ENCODE assay signal across 24 cellular contexts in the genomic region with DNA sequence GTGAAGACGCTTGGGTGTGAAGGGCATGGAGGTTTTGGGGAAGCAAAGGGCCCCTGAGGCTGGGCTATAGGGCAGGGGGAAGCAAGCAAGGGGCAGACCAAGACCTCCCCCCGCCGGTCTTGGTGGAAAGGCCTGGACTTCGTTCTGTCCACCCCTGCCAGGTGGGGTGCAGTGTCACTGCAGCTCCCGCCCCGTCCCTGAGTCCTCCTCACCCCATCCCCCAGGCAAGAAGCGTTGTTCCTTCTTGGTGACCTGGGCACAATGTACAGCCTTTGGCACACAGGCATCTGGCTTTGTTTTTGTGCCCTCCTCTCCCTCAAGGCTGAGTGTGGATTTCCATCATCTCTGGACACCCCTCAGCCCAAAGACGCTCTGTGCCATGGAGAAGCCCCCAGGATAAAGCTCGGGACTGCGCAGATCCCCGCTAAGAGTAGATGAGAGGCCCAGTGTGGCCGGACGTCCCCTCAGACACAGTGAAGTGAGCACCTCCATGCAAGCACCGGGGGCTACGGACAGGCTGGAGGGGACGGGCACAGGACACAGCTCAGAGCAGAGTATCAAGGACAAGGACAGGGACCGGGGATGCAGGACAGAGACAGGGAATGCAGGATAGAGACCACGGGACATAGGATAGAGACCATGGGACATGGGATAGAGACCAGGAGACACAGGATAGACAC.
"Had no signal": no experiment of that assay in that cellular context is flagged by ENCODE, and none has a peak within 500 bp of the region (broad histone marks: within the 10 kb centered on the region; RNA-seq: fewer than 3 reads in every experiment).

No MANE protein-coding gene starts in this region.

- H3K27me3 ChIP-seq: foreskin keratinocyte, hepatocyte had no signal

- H3K4me1 ChIP-seq: foreskin keratinocyte, heart left ventricle, left lung, lower lobe of right lung had no signal

- H3K9me3 ChIP-seq: heart left ventricle, left lung, lower lobe of right lung, mucosa of descending colon had no signal

- H2AFZ ChIP-seq: hepatocyte had no signal

- H3K4me2 ChIP-seq: hepatocyte had no signal

- ATAC-seq: foreskin keratinocyte, gastroesophageal sphincter, heart left ventricle, left cardiac atrium, left lung, left ventricle myocardium superior, lower lobe of right lung, mucosa of descending colon had no signal

- FAIRE-seq: colon, endothelial cell of umbilical vein, frontal cortex had no signal

- H3K36me3 ChIP-seq: esophagus muscularis mucosa, gastroesophageal sphincter, heart left ventricle, left lung, lower lobe of right lung had no signal

- DNase-seq: dermis blood vessel endothelial cell; dorsolateral prefrontal cortex; effector CD4-positive, alpha-beta T cell; effector memory CD4-positive, alpha-beta T cell; foreskin keratinocyte; hypothalamus; immature natural killer cell; islet precursor cell; left cardiac atrium; left ventricle myocardium superior; lower lobe of right lung; mesenchymal stem cell; mucosa of descending colon; naive B cell had no signal

- H3K27ac Mint-ChIP-seq: immature natural killer cell, mesothelial cell of epicardium had no signal

- H3K4me1 Mint-ChIP-seq: immature natural killer cell, mesothelial cell of epicardium had no signal

- H3K36me3 Mint-ChIP-seq: immature natural killer cell, naive B cell had no signal

- H3K4me3 Mint-ChIP-seq: immature natural killer cell, mesothelial cell of epicardium, naive B cell had no signal

- H3K9me3 Mint-ChIP-seq: immature natural killer cell, naive B cell had no signal

- H3K4me3 ChIP-seq: coronary artery, dorsolateral prefrontal cortex, esophagus muscularis mucosa, gastroesophageal sphincter, heart left ventricle, hepatocyte, left lung, lower lobe of right lung, mucosa of descending colon had no signal

- H3K27ac ChIP-seq: coronary artery, dorsolateral prefrontal cortex, esophagus muscularis mucosa, foreskin keratinocyte, gastroesophageal sphincter, heart left ventricle, hepatocyte, left lung, lower lobe of right lung had no signal
